In the genomic region with DNA sequence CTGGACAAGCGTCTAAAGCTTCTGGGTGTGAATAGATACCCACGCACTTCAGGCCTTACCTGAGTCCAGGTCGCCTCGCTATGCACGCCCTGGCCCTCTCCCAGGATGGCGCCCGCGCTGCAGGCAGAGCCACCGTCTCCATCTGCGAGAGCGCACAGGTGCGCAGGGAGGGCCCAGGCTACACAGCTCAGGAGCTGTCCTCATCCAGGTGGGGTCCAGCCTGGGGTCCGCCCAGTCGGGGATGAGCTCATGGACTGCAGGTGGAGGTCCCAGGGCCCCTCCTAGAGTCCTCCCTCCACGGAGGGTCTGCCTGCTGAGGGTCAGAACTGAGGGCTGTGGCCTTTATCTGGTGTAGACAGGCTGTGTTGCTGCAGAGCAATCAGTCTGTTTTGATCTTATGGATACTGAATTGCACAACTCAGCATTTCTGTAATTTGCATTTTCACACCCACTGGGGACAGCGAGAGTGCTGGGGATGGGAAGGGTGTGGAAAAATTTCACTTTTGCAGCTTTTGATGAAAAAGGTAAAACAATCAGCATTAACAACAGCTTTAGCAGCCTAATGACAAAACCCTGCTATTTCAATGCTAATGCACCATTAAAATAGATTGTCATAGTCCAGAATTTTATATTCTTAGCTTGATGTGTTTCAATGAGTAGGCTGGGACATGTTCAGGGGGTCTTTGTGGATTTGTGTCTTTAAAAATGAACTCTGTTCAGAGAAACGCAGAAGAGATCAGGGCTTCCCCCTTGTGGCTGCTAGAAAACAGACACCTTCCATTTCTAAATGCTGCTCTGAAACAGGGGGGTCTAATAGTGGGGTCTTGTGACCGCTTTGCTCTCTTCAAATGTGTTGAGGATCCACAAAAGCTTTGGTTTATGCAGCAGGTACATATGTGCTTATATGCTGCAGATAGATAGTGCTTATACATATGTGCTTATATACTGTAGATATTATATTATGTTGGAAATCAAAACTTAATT, we compare ENCODE assay signal across 12 cellular contexts.
DNase-seq lines count a peak whose midpoint lies in the region; ATAC-seq and TF ChIP-seq lines count a peak whose summit lies in the region.
"Had no signal": no experiment of that assay in that cellular context is flagged by ENCODE, and none has a peak within 500 bp of the region (broad histone marks: within the 10 kb centered on the region; RNA-seq: fewer than 3 reads in every experiment).

No MANE protein-coding gene starts in this region.

- no peak overlapping the region for H3K27ac ChIP-seq in endodermal cell (ENCODE audit: low read depth, low read length)
- H3K27ac ChIP-seq: skin epidermis had no signal

- peaks cover 2% of the 10 kb centered on the region for H3K4me1 Mint-ChIP-seq in activated CD4-positive, alpha-beta T cell treated with anti-CD3 and anti-CD28 coated beads, Interleukin-2, amount 10 ng/mL, durations not matched to agents 24 days and 14 days
- H3K4me1 Mint-ChIP-seq in endodermal cell, result peaks cover 10% of the 10 kb centered on the region
- peaks cover 12% of the 10 kb centered on the region for H3K4me1 Mint-ChIP-seq in type B pancreatic cell (ENCODE audit: unreplicated experiment)
- H3K4me1 Mint-ChIP-seq in mesothelial cell of epicardium, result peaks cover 2% of the 10 kb centered on the region
- H3K4me1 Mint-ChIP-seq in T-cell, result peaks cover 0 to 4% (median 2%) of the 10 kb centered on the region in 3 donors

- H3K27me3 Mint-ChIP-seq in activated CD4-positive, alpha-beta T cell treated with anti-CD3 and anti-CD28 coated beads, Interleukin-2, amount 10 ng/mL, durations not matched to agents 24 days and 14 days, result peaks cover 39% of the 10 kb centered on the region
- H3K27me3 Mint-ChIP-seq in endodermal cell (ENCODE audit: insufficient read depth) (peaks cover 62% of the 10 kb centered on the region), type B pancreatic cell (peaks cover 90% of the 10 kb centered on the region), mesothelial cell of epicardium (ENCODE audit: low read depth) (peaks cover 94% of the 10 kb centered on the region), T-cell (peaks cover 38 to 68% of the 10 kb centered on the region in 2 donors)

- no peaks in the 10 kb centered on the region for H3K36me3 Mint-ChIP-seq in activated CD4-positive, alpha-beta T cell treated with anti-CD3 and anti-CD28 coated beads, Interleukin-2, amount 10 ng/mL, durations not matched to agents 24 days and 14 days (ENCODE audit: low read depth)
- H3K36me3 Mint-ChIP-seq in endodermal cell (ENCODE audit: low read depth), result no peaks in the 10 kb centered on the region
- no peaks in the 10 kb centered on the region for H3K36me3 Mint-ChIP-seq in type B pancreatic cell
- H3K36me3 Mint-ChIP-seq in mesothelial cell of epicardium, result no peaks in the 10 kb centered on the region
- no peaks in the 10 kb centered on the region for H3K36me3 Mint-ChIP-seq in T-cell
- H3K36me3 Mint-ChIP-seq: CD4-positive, CD25-positive, alpha-beta regulatory T cell had no signal

- H3K9me3 ChIP-seq in endodermal cell (ENCODE audit: control insufficient read depth, low read length), result no peaks in the 10 kb centered on the region

- peaks cover 53% of the 10 kb centered on the region for H3K27me3 ChIP-seq in endodermal cell (ENCODE audit: control insufficient read depth, insufficient read depth, low read length, poor library complexity, severe bottlenecking)

- CTCF ChIA-PET in T-cell (lab: Charles Lee), result no interaction called here

- WGBS in endodermal cell (ENCODE audit: insufficient coverage in 1 of 2, insufficient read length in 1 of 2), 2 experiments, result 42 to 57% methylated on average over 7 to 17 of the region's 18 CpGs

- no peak overlapping the region for H3K27ac Mint-ChIP-seq in activated CD4-positive, alpha-beta T cell treated with anti-CD3 and anti-CD28 coated beads, Interleukin-2, amount 10 ng/mL, durations not matched to agents 24 days and 14 days
- no peak overlapping the region for H3K27ac Mint-ChIP-seq in endodermal cell
- no peak overlapping the region for H3K27ac Mint-ChIP-seq in type B pancreatic cell
- no peak overlapping the region for H3K27ac Mint-ChIP-seq in mesothelial cell of epicardium
- H3K27ac Mint-ChIP-seq in T-cell, result no peak overlapping the region
- H3K27ac Mint-ChIP-seq: activated T-helper 2 cell treated with anti-CD3 and anti-CD28 coated beads, Interferon-gamma antibody, Interleukin-2, Interleukin-4, amounts not matched to agents 10 μg/mL and 5 μg/mL and 100 μg/mL, durations not matched to agents 14 hours and 24 hours and 36 hours; CD4-positive, CD25-positive, alpha-beta regulatory T cell had no signal

- no peak overlapping the region for H3K9ac ChIP-seq in endodermal cell (ENCODE audit: extremely low read depth, low read length, poor library complexity, severe bottlenecking)

- no peaks in the 10 kb centered on the region for H3K4me1 ChIP-seq in endodermal cell (ENCODE audit: control insufficient read depth, insufficient read depth, low read length)

- H3K4me3 ChIP-seq in endodermal cell (ENCODE audit: low read length), result no peak overlapping the region
- H3K4me3 ChIP-seq: skin epidermis had no signal

- no peak for ATAC-seq in T-cell (replicated peaks in 1 of 4)

- H3K4me3 Mint-ChIP-seq in activated CD4-positive, alpha-beta T cell treated with anti-CD3 and anti-CD28 coated beads, Interleukin-2, amount 10 ng/mL, durations not matched to agents 24 days and 14 days, result no peak overlapping the region
- H3K4me3 Mint-ChIP-seq in endodermal cell (peak overlapping the region; percentile 37), type B pancreatic cell (no peak overlapping the region), mesothelial cell of epicardium (no peak overlapping the region), T-cell (no peak overlapping the region)
- H3K4me3 Mint-ChIP-seq: CD4-positive, CD25-positive, alpha-beta regulatory T cell had no signal

- DNase-seq in activated CD4-positive, alpha-beta T cell treated with anti-CD3 and anti-CD28 coated beads, Interleukin-2, amount 10 ng/mL, durations not matched to agents 24 days and 14 days, result peak; percentile 48
- no peak for DNase-seq in activated CD4-positive, alpha-beta T cell treated with anti-CD3 and anti-CD28 coated beads for 48 hours
- DNase-seq in NCI-H69 (lab: John Stamatoyannopoulos, UW), result peak; percentile 16
- no peak for DNase-seq in endodermal cell
- DNase-seq in type B pancreatic cell (ENCODE audit: extremely low spot score, unreplicated experiment), result no peak
- no peak for DNase-seq in HuH-7.5 (ENCODE audit: low spot score)
- DNase-seq in mesothelial cell of epicardium (ENCODE audit: low spot score in 2 of 2, unreplicated experiment in 2 of 2), result no peak
- DNase-seq in T-cell, result no peak
- DNase-seq: CD4-positive, CD25-positive, alpha-beta regulatory T cell; stimulated activated naive CD4-positive, alpha-beta T cell had no signal

- POLR2A ChIA-PET in T-cell (lab: Charles Lee), result interaction anchor here in 1 of 2 donors (0.5 kb wide), 1 partner anchor 16 kb away, joined by 6 read pairs; no protein-coding TSS in a partner anchor

- TF ChIP-seq CTCF in endodermal cell (conservative IDR thresholded peaks at IDR 0.05) (peak; percentile 71), type B pancreatic cell (conservative IDR thresholded peaks at IDR 0.05) (peak; percentile 75), mesothelial cell of epicardium (IDR thresholded peaks at IDR 0.05; ENCODE audit: unreplicated experiment) (no peak)

- no peaks in the 10 kb centered on the region for H3K9me3 Mint-ChIP-seq in activated CD4-positive, alpha-beta T cell treated with anti-CD3 and anti-CD28 coated beads, Interleukin-2, amount 10 ng/mL, durations not matched to agents 24 days and 14 days
- peaks cover 3% of the 10 kb centered on the region for H3K9me3 Mint-ChIP-seq in endodermal cell
- no peaks in the 10 kb centered on the region for H3K9me3 Mint-ChIP-seq in type B pancreatic cell
- H3K9me3 Mint-ChIP-seq in mesothelial cell of epicardium, result peaks cover 5% of the 10 kb centered on the region
- H3K9me3 Mint-ChIP-seq in T-cell, result peaks cover 0 to 3% (median 0%) of the 10 kb centered on the region in 3 donors
- H3K9me3 Mint-ChIP-seq: activated T-helper 2 cell treated with anti-CD3 and anti-CD28 coated beads, Interferon-gamma antibody, Interleukin-2, Interleukin-4, amounts not matched to agents 10 μg/mL and 5 μg/mL and 100 μg/mL, durations not matched to agents 14 hours and 24 hours and 36 hours had no signal

- H3K36me3 ChIP-seq in endodermal cell (ENCODE audit: control insufficient read depth, insufficient read depth, low read length), result no peaks in the 10 kb centered on the region

- intact Hi-C loops in activated CD4-positive, alpha-beta T cell treated with anti-CD3 and anti-CD28 coated beads, Interleukin-2, amount 10 ng/mL, durations not matched to agents 24 days and 14 days (cut with micrococcal nuclease), result no loop called here

Comparison
In these comparisons a context has a peak if more than half of its experiments do, and no peak if none do; other contexts are left out.
1. DNase-seq: peak in activated CD4-positive, alpha-beta T cell treated with anti-CD3 and anti-CD28 coated beads, Interleukin-2, amount 10 ng/mL, durations not matched to agents 24 days and 14 days (single experiment) and NCI-H69 (single experiment); none in activated CD4-positive, alpha-beta T cell treated with anti-CD3 and anti-CD28 coated beads for 48 hours (single experiment), endodermal cell (single experiment), type B pancreatic cell (single experiment), HuH-7.5 (single experiment), mesothelial cell of epicardium (0 of 2) and T-cell (0 of 34).